Comparison of ENCODE assay signal across 8 cellular contexts in genomic region chrX:111244238-111244750, GRCh38. TPM values are rescaled to one million over a fixed set of nuclear protein-coding genes. Genes with fewer than 3 reads are reported as not detected.
DNase-seq lines count a peak whose midpoint lies in the region; ATAC-seq, FAIRE-seq and TF ChIP-seq lines count a peak whose summit lies in the region.

No MANE protein-coding gene starts in this region.

- no peaks in the 10 kb centered on the region for H3K9me3 ChIP-seq in K562 (replicated peaks; ENCODE audit: control insufficient read depth, insufficient read depth, low read depth, low read length)

- peak; percentile 55 for TF ChIP-seq CTCF in LNCAP (IDR thresholded peaks at IDR 0.05)
- TF ChIP-seq CTCF in K562 (IDR thresholded peaks at IDR 0.05 in 2 of 3, conservative IDR thresholded peaks at IDR 0.05 in 1 of 3; ENCODE audit: insufficient read depth in 2 of 3, low read depth in 1 of 3, low read length in 3 of 3): peak; percentile 17 to 53 (median 19); a peak in 3 of 6 replicates

- 0% methylated on average over 2 of the region's 2 CpGs for WGBS in K562 (ENCODE audit: insufficient coverage, low coverage, missing lambda C conversion rate)

- POLR2A ChIA-PET in K562 (lab: Yijun Ruan, JAX): no interaction called here

- FAIRE-seq in K562 (lab: Jason Lieb, UNC): no peak

- H3K4me1 ChIP-seq in K562 (replicated peaks in 1 of 2; ENCODE audit: control insufficient read depth in 2 of 2, insufficient read depth in 2 of 2, low read length in 2 of 2): no peaks in the 10 kb centered on the region

- intact Hi-C loops in K562 (cut with micrococcal nuclease) (loop anchor here (5.0 to 10.0 kb wide), 3 partner anchors 77 to 789 kb away; partner anchors contain the start of gene PAK3), posterior vena cava (cut with DNase I) (no loop called here)

- H3K4me3 ChIP-seq in K562: no peak overlapping the region

- no peak for TF ChIP-seq EP300 in K562 (IDR thresholded peaks at IDR 0.05; ENCODE audit: low read length)

- no peak overlapping the region for H3K9ac ChIP-seq in K562 (ENCODE audit: insufficient read depth in 1 of 2, low read depth in 2 of 2, low read length in 2 of 2)

- H3K27me3 ChIP-seq in K562 (ENCODE audit: control insufficient read depth in 2 of 2, insufficient read depth in 2 of 2, low read length in 2 of 2): no peaks in the 10 kb centered on the region

- DNase-seq in DMS53 treated with DMSO at 0.1 percent for 48 hours (lab: John Stamatoyannopoulos, UW; ENCODE audit: unreplicated experiment) (peak; percentile 23), K562 (ENCODE audit: extremely low read depth in 1 of 4, low spot score in 3 of 4) (peak in 2 of 4 experiments; percentile 3 to 16), midbrain (lab: John Stamatoyannopoulos, UW) (peak; percentile 2), posterior vena cava (ENCODE audit: low spot score) (no peak)

- no peaks in the 10 kb centered on the region for H3K79me2 ChIP-seq in K562 (ENCODE audit: control insufficient read depth, insufficient read depth, low read length)

- no peak overlapping the region for H3K27ac ChIP-seq in K562 (ENCODE audit: extremely low read depth, low read depth, low read length)

- in situ Hi-C loops in K562 (cut with MboI): loop anchor here (25.0 kb wide), 2 partner anchors 382 to 807 kb away; no protein-coding TSS in a partner anchor

- H3K9me1 ChIP-seq in K562 (ENCODE audit: control insufficient read depth, insufficient read depth, low read length): no peaks in the 10 kb centered on the region

- TF ChIP-seq POLR2A in K562 (conservative IDR thresholded peaks at IDR 0.05): no peak

- CTCF ChIA-PET in K562 (lab: Yijun Ruan, JAX; ENCODE audit: low intra/inter-chr PET ratio): interaction anchor here (1.5 kb wide), 1 partner anchor 76 kb away, joined by 3 read pairs; no protein-coding TSS in a partner anchor

- ATAC-seq in K562 (no peak), HG03565 (IDR thresholded peaks at IDR 0.05; ENCODE audit: unreplicated experiment) (no peak), GM21423 (IDR thresholded peaks at IDR 0.05; ENCODE audit: unreplicated experiment) (no peak), GM18909 (IDR thresholded peaks at IDR 0.05; ENCODE audit: poor library complexity, unreplicated experiment) (no peak)

- no TSS peak for BruUV-seq in K562 (replicated peaks; lab: Mats Ljungman, UMichigan)

- no peaks in the 10 kb centered on the region for H3K36me3 ChIP-seq in K562 (ENCODE audit: control insufficient read depth, insufficient read depth, low read length)

- no peaks in the 10 kb centered on the region for H4K20me1 ChIP-seq in K562 (replicated peaks; ENCODE audit: control insufficient read depth, insufficient read depth, low read length)

- H2AFZ ChIP-seq in K562 (ENCODE audit: low read depth, low read length): no peak overlapping the region

- no peak overlapping the region for H3K4me2 ChIP-seq in K562 (ENCODE audit: insufficient read depth, low read length)

- peak; percentile 44 to 68 for TF ChIP-seq RAD21 in K562 (CRISPR knock-in tag; conservative IDR thresholded peaks at IDR 0.05 in 1 of 2, IDR thresholded peaks at IDR 0.05 in 1 of 2)

TF ChIP-seq in K562, 482 proteins besides CTCF, POLR2A, EP300 and RAD21:
- TF ChIP-seq TEAD2 (tag; IDR thresholded peaks at IDR 0.05) (no peak), DEAF1 (CRISPR knock-in tag; IDR thresholded peaks at IDR 0.05) (0 out of 2 replicates have a peak, but pooled peaks have one; percentile 25), FOXO4 (CRISPR knock-in tag; IDR thresholded peaks at IDR 0.05) (no peak), CREB3 (tag; conservative IDR thresholded peaks at IDR 0.05; ENCODE audit: low read depth) (no peak), CEBPZ (IDR thresholded peaks at IDR 0.05; ENCODE audit: borderline replicate concordance, low read depth, low read length) (no peak), MITF (IDR thresholded peaks at IDR 0.05) (no peak), TCFL5 (CRISPR knock-in tag; conservative IDR thresholded peaks at IDR 0.05) (no peak)

RNA-seq across cellular contexts. Expression of gene CAPN6, which starts 26.0 kb away (rescaled TPM):
- total RNA-seq in K562 (2011; cell fraction: chromatin; rRNA removed; ENCODE audit: low replicate concordance): not detected in 2 replicates
- not detected in 2 replicates for total RNA-seq in K562 (2011; cell fraction: nucleolus; rRNA removed)
- total RNA-seq in K562 (2011; cell fraction: nucleoplasm; rRNA removed): not detected in 2 replicates
- not detected in 2 replicates for total RNA-seq in K562 (2014; rRNA removed)
- not detected in 2 replicates for total RNA-seq in K562 (2014; rRNA removed; fragmentation: Illumina TruSeq; extraction: Trizol)
- 0.08 TPM in 1 of 2 replicates, not detected in the other for total RNA-seq in K562 (2015; rRNA removed; fragmentation: Illumina TruSeq; extraction: Trizol)
- total RNA-seq in K562 (2021): not detected in 2 replicates
- not detected in 2 replicates for polyA plus RNA-seq in K562 (2011; rRNA removed)
- polyA plus RNA-seq in K562 (2011; cell fraction: cytosol; rRNA removed): not detected in 2 replicates
- not detected in 2 replicates for polyA plus RNA-seq in K562 (2011; cell fraction: nucleus; rRNA removed)
- polyA plus RNA-seq in K562 (2012): 0.10 and 0.12 TPM in 2 replicates
- 0.06 TPM in 1 of 2 replicates, not detected in the other for polyA plus RNA-seq in K562 (2014; fragmentation: Illumina TruSeq; extraction: Trizol)
- polyA plus RNA-seq in K562 (2014; fragmentation: Nextera tagmentation; extraction: Ambion mirVana): not detected
- 0.08 and 0.11 TPM in 2 replicates for polyA plus RNA-seq in K562 (2014; rRNA removed)
- polyA minus RNA-seq in K562 (2011; rRNA and poly(A)+ RNA removed): not detected in 2 replicates
- not detected in 2 replicates for polyA minus RNA-seq in K562 (2011; cell fraction: cytosol; rRNA and poly(A)+ RNA removed)
- polyA minus RNA-seq in K562 (2011; cell fraction: nucleus; rRNA and poly(A)+ RNA removed): not detected in 2 replicates
- total RNA-seq in posterior vena cava: under 1 TPM; 0.14 to 0.33 TPM
